In the genomic region with DNA sequence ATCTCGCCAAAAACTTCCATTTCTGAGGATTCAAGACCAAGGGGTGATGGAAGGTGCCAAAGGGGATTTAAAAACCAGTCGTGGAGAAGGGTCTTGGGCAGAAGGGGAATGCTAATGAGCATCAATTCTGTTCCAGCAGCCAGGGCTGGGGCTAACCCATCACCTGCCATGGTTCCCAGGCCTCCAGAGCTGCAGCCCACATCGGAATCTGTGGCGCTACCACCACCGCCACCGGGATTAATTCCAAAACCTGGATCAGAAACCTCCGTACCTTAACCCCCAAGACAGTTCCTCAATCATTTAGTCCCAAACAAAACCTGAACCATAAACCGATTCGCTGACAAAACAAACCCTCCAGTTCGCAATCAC, we compare ENCODE assay signal across 1 cellular context.
TF ChIP-seq lines count a peak whose summit lies in the region.

No MANE protein-coding gene starts in this region.

TF ChIP-seq in HCT116, 20 proteins besides CTCF, POLR2A, EP300 and RAD21 (continued from another document):
- TF ChIP-seq YY1 (IDR thresholded peaks at IDR 0.05; ENCODE audit: extremely low read depth, insufficient replicate concordance, low read depth, low read length): no peak
- TF ChIP-seq ZFX (IDR thresholded peaks at IDR 0.05): no peak
- TF ChIP-seq JUND (IDR thresholded peaks at IDR 0.05): no peak
- no peak for TF ChIP-seq CBX3 (IDR thresholded peaks at IDR 0.05; ENCODE audit: low read depth)
- no peak for TF ChIP-seq EZH2phosphoT487 (IDR thresholded peaks at IDR 0.05; ENCODE audit: borderline replicate concordance)
- TF ChIP-seq, protein P1, sequence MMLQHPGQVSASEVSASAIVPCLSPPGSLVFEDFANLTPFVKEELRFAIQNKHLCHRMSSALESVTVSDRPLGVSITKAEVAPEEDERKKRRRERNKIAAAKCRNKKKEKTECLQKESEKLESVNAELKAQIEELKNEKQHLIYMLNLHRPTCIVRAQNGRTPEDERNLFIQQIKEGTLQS (IDR thresholded peaks at IDR 0.05): no peak
- TF ChIP-seq EZH2 (IDR thresholded peaks at IDR 0.05): no peak
- TF ChIP-seq TCF7L2 (IDR thresholded peaks at IDR 0.05; ENCODE audit: borderline replicate concordance, extremely low read depth, insufficient read depth, insufficient read length): no peak
- TF ChIP-seq SRF (IDR thresholded peaks at IDR 0.05; ENCODE audit: low read depth): no peak
- no peak for TF ChIP-seq FOSL1 (IDR thresholded peaks at IDR 0.05; ENCODE audit: low read depth)
- TF ChIP-seq, protein P2, sequence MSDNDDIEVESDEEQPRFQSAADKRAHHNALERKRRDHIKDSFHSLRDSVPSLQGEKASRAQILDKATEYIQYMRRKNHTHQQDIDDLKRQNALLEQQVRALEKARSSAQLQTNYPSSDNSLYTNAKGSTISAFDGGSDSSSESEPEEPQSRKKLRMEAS (IDR thresholded peaks at IDR 0.05): no peak
- TF ChIP-seq, protein P3, sequence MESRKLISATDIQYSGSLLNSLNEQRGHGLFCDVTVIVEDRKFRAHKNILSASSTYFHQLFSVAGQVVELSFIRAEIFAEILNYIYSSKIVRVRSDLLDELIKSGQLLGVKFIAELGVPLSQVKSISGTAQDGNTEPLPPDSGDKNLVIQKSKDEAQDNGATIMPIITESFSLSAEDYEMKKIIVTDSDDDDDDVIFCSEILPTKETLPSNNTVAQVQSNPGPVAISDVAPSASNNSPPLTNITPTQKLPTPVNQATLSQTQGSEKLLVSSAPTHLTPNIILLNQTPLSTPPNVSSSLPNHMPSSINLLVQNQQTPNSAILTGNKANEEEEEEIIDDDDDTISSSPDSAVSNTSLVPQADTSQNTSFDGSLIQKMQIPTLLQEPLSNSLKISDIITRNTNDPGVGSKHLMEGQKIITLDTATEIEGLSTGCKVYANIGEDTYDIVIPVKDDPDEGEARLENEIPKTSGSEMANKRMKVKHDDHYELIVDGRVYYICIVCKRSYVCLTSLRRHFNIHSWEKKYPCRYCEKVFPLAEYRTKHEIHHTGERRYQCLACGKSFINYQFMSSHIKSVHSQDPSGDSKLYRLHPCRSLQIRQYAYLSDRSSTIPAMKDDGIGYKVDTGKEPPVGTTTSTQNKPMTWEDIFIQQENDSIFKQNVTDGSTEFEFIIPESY (IDR thresholded peaks at IDR 0.05; ENCODE audit: extremely low read depth, insufficient replicate concordance, low read length): no peak
